Comparison of ENCODE assay signal across 1 cellular context in genomic region chr1:223886516-223886921, GRCh38.
TF ChIP-seq lines count a peak whose summit lies in the region.

No MANE protein-coding gene starts in this region.

TF ChIP-seq in HepG2, 621 proteins besides CTCF, POLR2A, EP300 and RAD21 (continued from another document and continues in another):
- TF ChIP-seq, protein P1, sequence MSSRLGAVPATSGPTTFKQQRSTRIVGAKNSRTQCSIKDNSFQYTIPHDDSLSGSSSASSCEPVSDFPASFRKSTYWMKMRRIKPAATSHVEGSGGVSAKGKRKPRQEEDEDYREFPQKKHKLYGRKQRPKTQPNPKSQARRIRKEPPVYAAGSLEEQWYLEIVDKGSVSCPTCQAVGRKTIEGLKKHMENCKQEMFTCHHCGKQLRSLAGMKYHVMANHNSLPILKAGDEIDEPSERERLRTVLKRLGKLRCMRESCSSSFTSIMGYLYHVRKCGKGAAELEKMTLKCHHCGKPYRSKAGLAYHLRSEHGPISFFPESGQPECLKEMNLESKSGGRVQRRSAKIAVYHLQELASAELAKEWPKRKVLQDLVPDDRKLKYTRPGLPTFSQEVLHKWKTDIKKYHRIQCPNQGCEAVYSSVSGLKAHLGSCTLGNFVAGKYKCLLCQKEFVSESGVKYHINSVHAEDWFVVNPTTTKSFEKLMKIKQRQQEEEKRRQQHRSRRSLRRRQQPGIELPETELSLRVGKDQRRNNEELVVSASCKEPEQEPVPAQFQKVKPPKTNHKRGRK (CRISPR knock-in tag; IDR thresholded peaks at IDR 0.05), result no peak
- TF ChIP-seq RARA (CRISPR knock-in tag; IDR thresholded peaks at IDR 0.05) (peak; percentile 90), ARID2 (CRISPR knock-in tag; IDR thresholded peaks at IDR 0.05; ENCODE audit: borderline replicate concordance) (no peak), CEBPG (CRISPR knock-in tag; IDR thresholded peaks at IDR 0.05) (peak; percentile 34; the same call in 1 of the 2 replicates), TCF7 (IDR thresholded peaks at IDR 0.05; ENCODE audit: low read depth) (peak; percentile 59), SOX6 (IDR thresholded peaks at IDR 0.05) (no peak), SOX6 (CRISPR knock-in tag; IDR thresholded peaks at IDR 0.05) (peak; percentile 89), TBP (CRISPR knock-in tag; IDR thresholded peaks at IDR 0.05) (no peak), IRF2 (CRISPR knock-in tag; IDR thresholded peaks at IDR 0.05) (peak; percentile 60; the same call in 1 of the 2 replicates), DNMT1 (CRISPR knock-in tag; IDR thresholded peaks at IDR 0.05) (no peak), SAFB2 (CRISPR knock-in tag; IDR thresholded peaks at IDR 0.05; ENCODE audit: borderline replicate concordance, low read depth) (no peak), ZNF678 (CRISPR knock-in tag; IDR thresholded peaks at IDR 0.05) (no peak), HOMEZ (CRISPR knock-in tag; IDR thresholded peaks at IDR 0.05; ENCODE audit: low read depth) (peak; percentile 71), ZMYM4 (CRISPR knock-in tag; IDR thresholded peaks at IDR 0.05) (peak; percentile 57), WIZ (CRISPR knock-in tag; IDR thresholded peaks at IDR 0.05) (no peak), ZKSCAN1 (IDR thresholded peaks at IDR 0.05; ENCODE audit: low read length) (peak; percentile 99), CCDC6 (CRISPR knock-in tag; IDR thresholded peaks at IDR 0.05) (no peak), ZNF574 (CRISPR knock-in tag; IDR thresholded peaks at IDR 0.05) (no peak), MAFG (CRISPR knock-in tag; IDR thresholded peaks at IDR 0.05) (no peak), MAF1 (CRISPR knock-in tag; IDR thresholded peaks at IDR 0.05; ENCODE audit: borderline replicate concordance) (no peak), ERF (CRISPR knock-in tag; IDR thresholded peaks at IDR 0.05) (peak; percentile 44; the same call in 1 of the 2 replicates), AGO1 (IDR thresholded peaks at IDR 0.05; ENCODE audit: low read depth, low read length, poor library complexity, severe bottlenecking) (no peak), ESRRA (CRISPR knock-in tag; IDR thresholded peaks at IDR 0.05; ENCODE audit: low read depth) (0 out of 2 replicates have a peak, but pooled peaks have one; percentile 51), PAF1 (CRISPR knock-in tag; IDR thresholded peaks at IDR 0.05) (no peak), SETDB1 (CRISPR knock-in tag; IDR thresholded peaks at IDR 0.05; ENCODE audit: borderline replicate concordance) (no peak), HES4 (CRISPR knock-in tag; IDR thresholded peaks at IDR 0.05; ENCODE audit: borderline replicate concordance) (no peak), ZNF83 (CRISPR knock-in tag; IDR thresholded peaks at IDR 0.05; ENCODE audit: borderline replicate concordance) (no peak), U2AF2 (IDR thresholded peaks at IDR 0.05; ENCODE audit: low read depth, low read length) (no peak), GFI1 (CRISPR knock-in tag; IDR thresholded peaks at IDR 0.05; ENCODE audit: borderline replicate concordance) (peak; percentile 97), IRX3 (CRISPR knock-in tag; IDR thresholded peaks at IDR 0.05; ENCODE audit: borderline replicate concordance, low read depth) (no peak), ONECUT2 (CRISPR knock-in tag; IDR thresholded peaks at IDR 0.05) (peak; percentile 75; the same call in 1 of the 2 replicates), ZNF501 (CRISPR knock-in tag; IDR thresholded peaks at IDR 0.05) (no peak), HOXA3 (CRISPR knock-in tag; IDR thresholded peaks at IDR 0.05) (no peak; the same call in 1 of the 2 replicates), RXRA (CRISPR knock-in tag; IDR thresholded peaks at IDR 0.05) (peak; percentile 82; the same call in 1 of the 2 replicates), GLI4 (CRISPR knock-in tag; IDR thresholded peaks at IDR 0.05; ENCODE audit: borderline replicate concordance) (no peak), HMGXB4 (CRISPR knock-in tag; IDR thresholded peaks at IDR 0.05; ENCODE audit: borderline replicate concordance in 1 of 2, low read depth in 1 of 2) (no peak), TARDBP (CRISPR knock-in tag; IDR thresholded peaks at IDR 0.05) (peak; percentile 33; the same call in 1 of the 2 replicates), ZNF256 (CRISPR knock-in tag; conservative IDR thresholded peaks at IDR 0.05) (no peak), ZBTB37 (CRISPR knock-in tag; IDR thresholded peaks at IDR 0.05) (no peak), MIER3 (CRISPR knock-in tag; IDR thresholded peaks at IDR 0.05; ENCODE audit: borderline replicate concordance) (peak; percentile 72; the same call in 1 of the 2 replicates), DZIP1 (CRISPR knock-in tag; IDR thresholded peaks at IDR 0.05) (no peak), HDAC1 (CRISPR knock-in tag; IDR thresholded peaks at IDR 0.05) (peak; percentile 93), SALL1 (CRISPR knock-in tag; IDR thresholded peaks at IDR 0.05) (peak; percentile 72), MLLT10 (CRISPR knock-in tag; IDR thresholded peaks at IDR 0.05) (no peak), NFKBIZ (CRISPR knock-in tag; IDR thresholded peaks at IDR 0.05) (peak; percentile 65; the same call in 1 of the 2 replicates)
- TF ChIP-seq, protein P2, sequence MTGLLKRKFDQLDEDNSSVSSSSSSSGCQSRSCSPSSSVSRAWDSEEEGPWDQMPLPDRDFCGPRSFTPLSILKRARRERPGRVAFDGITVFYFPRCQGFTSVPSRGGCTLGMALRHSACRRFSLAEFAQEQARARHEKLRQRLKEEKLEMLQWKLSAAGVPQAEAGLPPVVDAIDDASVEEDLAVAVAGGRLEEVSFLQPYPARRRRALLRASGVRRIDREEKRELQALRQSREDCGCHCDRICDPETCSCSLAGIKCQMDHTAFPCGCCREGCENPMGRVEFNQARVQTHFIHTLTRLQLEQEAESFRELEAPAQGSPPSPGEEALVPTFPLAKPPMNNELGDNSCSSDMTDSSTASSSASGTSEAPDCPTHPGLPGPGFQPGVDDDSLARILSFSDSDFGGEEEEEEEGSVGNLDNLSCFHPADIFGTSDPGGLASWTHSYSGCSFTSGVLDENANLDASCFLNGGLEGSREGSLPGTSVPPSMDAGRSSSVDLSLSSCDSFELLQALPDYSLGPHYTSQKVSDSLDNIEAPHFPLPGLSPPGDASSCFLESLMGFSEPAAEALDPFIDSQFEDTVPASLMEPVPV (CRISPR knock-in tag; IDR thresholded peaks at IDR 0.05), result no peak
- TF ChIP-seq, protein P3, sequence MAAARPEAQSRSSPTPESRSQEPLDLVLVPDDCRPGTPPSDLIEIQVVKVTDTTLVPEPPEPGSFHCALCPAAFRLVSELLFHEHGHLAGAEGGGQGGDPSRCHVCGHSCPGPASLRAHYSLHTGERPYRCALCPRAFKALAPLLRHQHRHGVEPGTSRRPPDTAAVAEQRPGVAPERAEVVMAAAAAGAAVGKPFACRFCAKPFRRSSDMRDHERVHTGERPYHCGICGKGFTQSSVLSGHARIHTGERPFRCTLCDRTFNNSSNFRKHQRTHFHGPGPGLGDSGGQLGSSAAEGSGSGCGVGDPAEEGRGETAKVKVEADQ (CRISPR knock-in tag; IDR thresholded peaks at IDR 0.05; ENCODE audit: borderline replicate concordance), result peak; percentile 78; the same call in 1 of the 2 replicates
- TF ChIP-seq, protein P4, sequence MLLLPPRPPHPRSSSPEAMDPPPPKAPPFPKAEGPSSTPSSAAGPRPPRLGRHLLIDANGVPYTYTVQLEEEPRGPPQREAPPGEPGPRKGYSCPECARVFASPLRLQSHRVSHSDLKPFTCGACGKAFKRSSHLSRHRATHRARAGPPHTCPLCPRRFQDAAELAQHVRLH (CRISPR knock-in tag; IDR thresholded peaks at IDR 0.05; ENCODE audit: borderline replicate concordance, low read depth), result 0 out of 2 replicates have a peak, but pooled peaks have one; percentile 17
- TF ChIP-seq, protein P5, sequence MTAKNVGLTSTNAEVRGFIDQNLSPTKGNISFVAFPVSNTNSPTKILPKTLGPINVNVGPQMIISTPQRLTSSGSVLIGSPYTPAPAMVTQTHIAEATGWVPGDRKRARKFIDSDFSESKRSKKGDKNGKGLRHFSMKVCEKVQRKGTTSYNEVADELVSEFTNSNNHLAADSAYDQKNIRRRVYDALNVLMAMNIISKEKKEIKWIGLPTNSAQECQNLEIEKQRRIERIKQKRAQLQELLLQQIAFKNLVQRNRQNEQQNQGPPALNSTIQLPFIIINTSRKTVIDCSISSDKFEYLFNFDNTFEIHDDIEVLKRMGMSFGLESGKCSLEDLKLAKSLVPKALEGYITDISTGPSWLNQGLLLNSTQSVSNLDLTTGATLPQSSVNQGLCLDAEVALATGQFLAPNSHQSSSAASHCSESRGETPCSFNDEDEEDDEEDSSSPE (CRISPR knock-in tag; IDR thresholded peaks at IDR 0.05), result no peak
- TF ChIP-seq, protein P6, sequence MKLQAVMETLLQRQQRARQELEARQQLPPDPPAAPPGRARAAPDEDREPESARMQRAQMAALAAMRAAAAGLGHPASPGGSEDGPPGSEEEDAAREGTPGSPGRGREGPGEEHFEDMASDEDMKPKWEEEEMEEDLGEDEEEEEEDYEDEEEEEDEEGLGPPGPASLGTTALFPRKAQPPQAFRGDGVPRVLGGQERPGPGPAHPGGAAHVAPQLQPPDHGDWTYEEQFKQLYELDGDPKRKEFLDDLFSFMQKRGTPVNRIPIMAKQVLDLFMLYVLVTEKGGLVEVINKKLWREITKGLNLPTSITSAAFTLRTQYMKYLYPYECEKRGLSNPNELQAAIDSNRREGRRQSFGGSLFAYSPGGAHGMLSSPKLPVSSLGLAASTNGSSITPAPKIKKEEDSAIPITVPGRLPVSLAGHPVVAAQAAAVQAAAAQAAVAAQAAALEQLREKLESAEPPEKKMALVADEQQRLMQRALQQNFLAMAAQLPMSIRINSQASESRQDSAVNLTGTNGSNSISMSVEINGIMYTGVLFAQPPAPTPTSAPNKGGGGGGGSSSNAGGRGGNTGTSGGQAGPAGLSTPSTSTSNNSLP (IDR thresholded peaks at IDR 0.05; ENCODE audit: low read depth, low read length), result peak; percentile 76; the same call in 1 of the 2 replicates
